8 cellular contexts compared by ENCODE assay signal in the genomic region with DNA sequence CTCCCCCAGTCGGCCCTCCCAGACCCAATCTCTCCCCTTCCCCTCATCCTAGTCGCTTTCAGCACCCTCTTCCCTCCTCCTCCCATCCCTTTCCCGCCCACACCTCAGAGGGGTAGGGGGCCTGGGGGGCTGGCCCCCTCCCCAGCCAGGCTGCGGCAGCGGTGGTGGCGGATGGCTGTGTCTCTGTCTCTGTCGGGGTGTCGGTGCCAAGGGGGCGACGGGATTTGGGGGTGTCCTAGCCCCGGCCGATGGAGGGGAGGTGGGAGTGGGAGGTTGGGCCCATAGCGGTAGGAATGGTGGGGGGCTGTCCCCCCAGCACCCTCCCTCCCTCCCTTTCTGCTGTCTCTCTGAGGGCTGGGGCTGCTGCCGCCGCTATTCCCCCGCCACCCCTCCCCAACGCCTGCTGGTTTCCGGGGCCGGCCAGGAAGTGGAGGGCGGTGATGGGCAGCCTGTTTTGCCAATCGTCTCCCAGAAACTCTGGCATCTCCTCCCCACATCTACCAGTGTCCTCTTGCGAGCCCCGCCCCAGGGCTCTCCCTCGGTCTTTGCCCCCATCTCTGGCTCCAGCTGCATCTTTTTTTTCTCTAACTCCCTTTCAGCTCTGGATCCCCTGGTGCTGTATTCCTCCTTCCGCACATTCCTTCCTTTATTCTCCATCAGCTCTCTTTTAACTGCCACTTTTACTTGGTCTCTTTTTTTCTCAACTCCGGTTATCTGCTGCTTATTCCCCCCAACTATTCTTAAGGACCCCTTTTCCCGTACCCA. TPM values are rescaled to one million over a fixed set of nuclear protein-coding genes. Genes with fewer than 3 reads are reported as not detected.
DNase-seq lines count a peak whose midpoint lies in the region; ATAC-seq and TF ChIP-seq lines count a peak whose summit lies in the region.

A gene with protein sequence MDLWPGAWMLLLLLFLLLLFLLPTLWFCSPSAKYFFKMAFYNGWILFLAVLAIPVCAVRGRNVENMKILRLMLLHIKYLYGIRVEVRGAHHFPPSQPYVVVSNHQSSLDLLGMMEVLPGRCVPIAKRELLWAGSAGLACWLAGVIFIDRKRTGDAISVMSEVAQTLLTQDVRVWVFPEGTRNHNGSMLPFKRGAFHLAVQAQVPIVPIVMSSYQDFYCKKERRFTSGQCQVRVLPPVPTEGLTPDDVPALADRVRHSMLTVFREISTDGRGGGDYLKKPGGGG (minus strand): TSS at position 374 of the 765 bp plus-strand sequence. CDS start 4,588 bp downstream, outside the sequence.

- peak within 1 kb of the TSS; percentile 86 for H2AFZ ChIP-seq in PC-9

- no peaks in the 10 kb centered on the region for H3K9me3 ChIP-seq in CD4-positive, CD25-positive, alpha-beta regulatory T cell (ENCODE audit: control insufficient read depth in 2 of 2, low read length in 2 of 2)
- no peaks in the 10 kb centered on the region for H3K9me3 ChIP-seq in PC-9 (ENCODE audit: insufficient read depth, low read depth)
- H3K9me3 ChIP-seq in mononuclear cell (ENCODE audit: low read depth, low read length) = no peaks in the 10 kb centered on the region

- CTCF ChIA-PET in PC-9 (lab: Charles Lee) = no interaction called here

- H3K9me2 ChIP-seq in PC-9 (ENCODE audit: insufficient read depth) = no peaks in the 10 kb centered on the region

- POLR2A ChIA-PET in PC-9 (lab: Charles Lee; ENCODE audit: unreplicated experiment) = no interaction called here

- H3K4me3 ChIP-seq in CD4-positive, CD25-positive, alpha-beta regulatory T cell (ENCODE audit: low read depth, low read length) = peak within 1 kb of the TSS; percentile 90
- H3K4me3 ChIP-seq in PC-9 = peak within 1 kb of the TSS; percentile 98
- H3K4me3 ChIP-seq in epithelial cell of esophagus (ENCODE audit: low read length) = peak within 1 kb of the TSS; percentile 66
- H3K4me3 ChIP-seq in mononuclear cell (ENCODE audit: low read length) = peak within 1 kb of the TSS; percentile 76

- H3K27ac ChIP-seq in CD4-positive, CD25-positive, alpha-beta regulatory T cell (ENCODE audit: insufficient read depth, low read length, poor library complexity, severe bottlenecking) = peak within 1 kb of the TSS; percentile 97
- peak within 1 kb of the TSS; percentile 86 for H3K27ac ChIP-seq in PC-9

- intact Hi-C loops in PC-9 (cut with micrococcal nuclease; ENCODE audit: unreplicated experiment) = loop anchor here (2.0 to 10.0 kb wide), 2 partner anchors 21 to 511 kb away; a partner anchor contains a TSS

- H3K4me2 ChIP-seq in PC-9 = peak within 1 kb of the TSS; percentile 83

- H3K4me3 Mint-ChIP-seq in CD4-positive, CD25-positive, alpha-beta regulatory T cell = peak within 1 kb of the TSS; percentile 86 to 98 (median 98)

- peaks cover 6% of the 10 kb centered on the region for H3K36me3 ChIP-seq in CD4-positive, CD25-positive, alpha-beta regulatory T cell (ENCODE audit: control insufficient read depth, insufficient read depth, low read length)
- H3K36me3 ChIP-seq in PC-9 (ENCODE audit: low read depth) = no peaks in the 10 kb centered on the region

- peaks cover 15% of the 10 kb centered on the region; the same call in 1 of the 2 replicates for H3F3A ChIP-seq in PC-9 (ENCODE audit: insufficient read depth, low read depth)

- H3K27ac Mint-ChIP-seq in CD4-positive, CD25-positive, alpha-beta regulatory T cell = peak within 1 kb of the TSS; percentile 95 to 98 (median 97)

- peaks cover 18% of the 10 kb centered on the region for H3K36me3 Mint-ChIP-seq in CD4-positive, CD25-positive, alpha-beta regulatory T cell

- no peaks in the 10 kb centered on the region for H4K20me1 ChIP-seq in PC-9 (ENCODE audit: insufficient read depth)

- H3K27me3 ChIP-seq in CD4-positive, CD25-positive, alpha-beta regulatory T cell (ENCODE audit: control insufficient read depth, insufficient read depth, low read length) = no peaks in the 10 kb centered on the region
- no peaks in the 10 kb centered on the region for H3K27me3 ChIP-seq in PC-9 (ENCODE audit: insufficient read depth, low read depth)
- H3K27me3 ChIP-seq in mononuclear cell (ENCODE audit: insufficient read depth, low read length) = no peaks in the 10 kb centered on the region

- peaks cover 6 to 90% (median 45%) of the 10 kb centered on the region in 4 donors for H3K4me1 Mint-ChIP-seq in CD4-positive, CD25-positive, alpha-beta regulatory T cell

- peaks cover 29% of the 10 kb centered on the region for H3K79me2 ChIP-seq in PC-9 (ENCODE audit: low read depth)

- H3K4me1 ChIP-seq in CD4-positive, CD25-positive, alpha-beta regulatory T cell (ENCODE audit: control insufficient read depth, insufficient read depth, low read length, poor library complexity, severe bottlenecking) = peaks cover 47% of the 10 kb centered on the region
- H3K4me1 ChIP-seq in PC-9 (replicated peaks; ENCODE audit: insufficient read depth) = peaks cover 31% of the 10 kb centered on the region
- H3K4me1 ChIP-seq in mononuclear cell (ENCODE audit: insufficient read depth, low read length) = peaks cover 61% of the 10 kb centered on the region

- DNase-seq in CD4-positive, CD25-positive, alpha-beta regulatory T cell = peak; percentile 92 to 98 (median 95)
- DNase-seq in KG1 (lab: John Stamatoyannopoulos, UW) (peak; percentile 79), PC-9 (peak; percentile 82 to 96), activated T-cell treated with anti-CD3 and anti-CD28 coated beads for 48 hours (ENCODE audit: low read depth) (peak; percentile 94), epithelial cell of esophagus (ENCODE audit: low read depth) (peak; percentile 96)
- peak; percentile 92 for DNase-seq in stimulated activated CD8-positive, alpha-beta memory T cell treated with anti-CD3 and anti-CD28 coated beads, Interleukin-2, amount 100 ng/mL, for 1 hour (ENCODE audit: low read depth in 2 of 2)

- no TSS peak for BruUV-seq in PC-9 (replicated peaks; lab: Mats Ljungman, UMichigan)

- ATAC-seq in CD4-positive, CD25-positive, alpha-beta regulatory T cell (ENCODE audit: low read depth in 2 of 2) = peak; percentile 45 to 49
- ATAC-seq in GM21381 (IDR thresholded peaks at IDR 0.05; ENCODE audit: unreplicated experiment) = peak; percentile 36

- TF ChIP-seq CTCF in PC-9 (conservative IDR thresholded peaks at IDR 0.05) (no peak), epithelial cell of esophagus (IDR thresholded peaks at IDR 0.05; ENCODE audit: insufficient read depth, low read depth, low read length, missing control alignments) (no peak)

- H3K27me3 Mint-ChIP-seq in CD4-positive, CD25-positive, alpha-beta regulatory T cell = no peaks in the 10 kb centered on the region

- no peaks in the 10 kb centered on the region for H3K9me3 Mint-ChIP-seq in CD4-positive, CD25-positive, alpha-beta regulatory T cell

RNA-seq across cellular contexts. Expression of the gene that starts here (rescaled TPM):
- total RNA-seq in CD4-positive, CD25-positive, alpha-beta regulatory T cell = 23.9 TPM
- polyA plus RNA-seq in CD4-positive, CD25-positive, alpha-beta regulatory T cell = 10 to 100 TPM; 11.8 to 15.2 (median 14.3) TPM
- total RNA-seq in PC-9 (2021) (58.9 and 61.7 TPM in 2 replicates), mononuclear cell (12.9 TPM)

Comparison
In these comparisons a context has a peak if more than half of its experiments do, and no peak if none do; other contexts are left out.
1. Peak in every context shown above with its lines: DNase-seq, ATAC-seq, H3K4me3 ChIP-seq and H3K27ac ChIP-seq.